ENCODE assay signal across 10 cellular contexts in the genomic region with DNA sequence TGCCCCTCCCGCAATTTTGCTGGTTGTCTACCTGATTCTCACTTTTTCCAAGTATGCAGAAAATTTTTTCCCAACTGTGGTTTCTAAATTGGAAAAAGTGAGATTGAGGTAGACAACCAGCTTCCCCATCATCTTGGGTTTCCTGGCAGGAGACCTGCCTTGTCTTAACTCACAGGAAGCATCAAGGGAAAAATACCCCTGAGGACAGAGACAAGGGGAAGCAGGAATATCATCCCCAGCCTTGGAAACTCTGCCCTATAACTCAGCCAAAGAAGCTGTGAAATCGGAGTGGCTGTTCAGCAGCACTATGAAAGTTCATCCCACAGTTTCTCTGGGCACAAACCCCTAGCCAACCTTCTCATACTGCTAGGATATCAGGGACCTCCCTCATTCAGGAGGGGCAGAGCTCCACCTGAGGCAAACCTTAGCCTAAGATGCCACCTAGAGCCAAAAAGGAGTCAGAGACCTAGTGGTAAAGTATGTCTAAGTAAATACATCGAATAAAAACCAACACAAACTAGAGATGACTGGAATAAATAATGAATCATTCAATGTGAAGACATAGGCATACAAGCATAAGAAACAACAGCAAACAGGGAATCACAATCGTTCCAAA.
DNase-seq lines count a peak whose midpoint lies in the region; ATAC-seq, FAIRE-seq and TF ChIP-seq lines count a peak whose summit lies in the region.
"Had no signal": no experiment of that assay in that cellular context is flagged by ENCODE, and none has a peak within 500 bp of the region (broad histone marks: within the 10 kb centered on the region; RNA-seq: fewer than 3 reads in every experiment).

No MANE protein-coding gene starts in this region.

- H3K4ac ChIP-seq in mesendoderm (ENCODE audit: low read depth, low read length) = no peak overlapping the region

- WGBS in mesendoderm (ENCODE audit: extremely low coverage, insufficient coverage, low lambda C conversion rate) = no CpG with 5 or more reads among the region's 4 CpGs

- H3K27ac ChIP-seq in WERI-Rb-1 (no peak overlapping the region), mesendoderm (ENCODE audit: low read depth, low read length) (no peak overlapping the region)
- H3K27ac ChIP-seq: thoracic aorta had no signal

- no peak overlapping the region for H3K9ac ChIP-seq in mesendoderm (ENCODE audit: low read length)

- no peak overlapping the region for H4K8ac ChIP-seq in mesendoderm (ENCODE audit: low read depth, low read length)

- H3K79me1 ChIP-seq in mesendoderm (ENCODE audit: low read length) = no peaks in the 10 kb centered on the region

- ATAC-seq in HG02981 (IDR thresholded peaks at IDR 0.05; ENCODE audit: unreplicated experiment) = no peak

- no peak overlapping the region for H2BK120ac ChIP-seq in mesendoderm (ENCODE audit: low read depth, low read length)

- no peak overlapping the region for H4K5ac ChIP-seq in mesendoderm (ENCODE audit: low read length)

- no peaks in the 10 kb centered on the region for H3K4me1 ChIP-seq in mesendoderm (ENCODE audit: control insufficient read depth, low read depth, low read length)

- no peaks in the 10 kb centered on the region for H3K36me3 ChIP-seq in WERI-Rb-1
- no peaks in the 10 kb centered on the region for H3K36me3 ChIP-seq in mesendoderm (ENCODE audit: control insufficient read depth, insufficient read depth, low read length)
- H3K36me3 ChIP-seq: thoracic aorta had no signal

- no peak overlapping the region for H3K4me2 ChIP-seq in mesendoderm (ENCODE audit: low read length)

- H2BK5ac ChIP-seq in mesendoderm (ENCODE audit: low read length) = no peak overlapping the region

- H3K27me3 ChIP-seq in WERI-Rb-1 (ENCODE audit: insufficient read depth, low read depth, severe bottlenecking) (no peaks in the 10 kb centered on the region), mesendoderm (ENCODE audit: insufficient read depth, low read length, poor library complexity) (no peaks in the 10 kb centered on the region)

- H3K9me3 ChIP-seq in WERI-Rb-1 (ENCODE audit: severe bottlenecking) = no peaks in the 10 kb centered on the region
- H3K9me3 ChIP-seq: thoracic aorta had no signal

- H3K79me2 ChIP-seq in mesendoderm (ENCODE audit: control insufficient read depth, insufficient read depth, low read length) = no peaks in the 10 kb centered on the region

- FAIRE-seq in G401.6 (lab: Jason Lieb, UNC) = peak; percentile 91

- peak; percentile 50 for TF ChIP-seq CTCF in WERI-Rb-1 (IDR thresholded peaks at IDR 0.05; ENCODE audit: low read depth, low read length)

- no peak overlapping the region for H2BK15ac ChIP-seq in mesendoderm (replicated peaks; ENCODE audit: low read depth)

- H3K23ac ChIP-seq in mesendoderm (ENCODE audit: low read length) = no peak overlapping the region

- H3K18ac ChIP-seq in mesendoderm (ENCODE audit: low read length) = no peak overlapping the region

- H3K56ac ChIP-seq in mesendoderm (ENCODE audit: low read length) = peak overlapping the region; percentile 51

- H3K4me3 ChIP-seq in WERI-Rb-1 (ENCODE audit: low read depth, low read length) (no peak overlapping the region), mesendoderm (ENCODE audit: low read length) (no peak overlapping the region)
- H3K4me3 ChIP-seq: thoracic aorta had no signal

- DNase-seq in LoVo (ENCODE audit: low spot score) = peak; percentile 32
- DNase-seq in WERI-Rb-1 = peak; percentile 45
- peak; percentile 89 for DNase-seq in mesendoderm
- no peak for DNase-seq in activated CD4-positive, alpha-beta T cell treated with anti-CD3 and anti-CD28 coated beads, Interleukin-2, amount 50 U/mL, for 4 hours
- no peak for DNase-seq in NCI-H2081 treated with DMSO at 0.1 percent for 48 hours (lab: John Stamatoyannopoulos, UW)
- DNase-seq in NCI-H446 treated with DMSO at 0.1 percent for 48 hours (lab: John Stamatoyannopoulos, UW) = no peak
- DNase-seq: activated CD8-positive, alpha-beta memory T cell treated with anti-CD3 and anti-CD28 coated beads for 24 hours had no signal

- no peak overlapping the region for H2AK5ac ChIP-seq in mesendoderm (ENCODE audit: low read length)

Comparison
In these comparisons a context has a peak if more than half of its experiments do, and no peak if none do; other contexts are left out.
1. DNase-seq: peak in LoVo (single experiment), WERI-Rb-1 (single experiment) and mesendoderm (single experiment); none in activated CD4-positive, alpha-beta T cell treated with anti-CD3 and anti-CD28 coated beads, Interleukin-2, amount 50 U/mL, for 4 hours (0 of 2), NCI-H2081 treated with DMSO at 0.1 percent for 48 hours (single experiment) and NCI-H446 treated with DMSO at 0.1 percent for 48 hours (single experiment).